ENCODE assay signal across 8 cellular contexts in genomic region chr7:6953138-6953792, GRCh38.
DNase-seq lines count a peak whose midpoint lies in the region; ATAC-seq, FAIRE-seq and TF ChIP-seq lines count a peak whose summit lies in the region.
"Not testable (repeated sequence)": the region's sequence is repeated elsewhere in the genome, so short reads cannot be mapped to it uniquely, and the experiment has no call there.

No MANE protein-coding gene starts in this region.

- in situ Hi-C loops in HepG2 (cut with HindIII; ENCODE audit: extremely low pct_ligation_motif_present, low pct_unique_long_range_greater_than_20kb) = not testable (repeated sequence)

- intact Hi-C loops in PC-3 (cut with micrococcal nuclease) = loop anchor here (5.0 kb wide), 1 partner anchor 149 kb away; no protein-coding TSS in a partner anchor
- intact Hi-C loops in body of pancreas (cut with DNase I); esophagus muscularis mucosa (cut with DNase I); HepG2 (cut with micrococcal nuclease; ENCODE audit: unreplicated experiment): not testable (repeated sequence)

- H4K12ac ChIP-seq in trophoblast cell (ENCODE audit: low read depth, low read length) = not testable (repeated sequence)

- H2BK120ac ChIP-seq in trophoblast cell (ENCODE audit: insufficient read depth, low read length, poor library complexity) = not testable (repeated sequence)

- not testable (repeated sequence) for H3K4me2 ChIP-seq in DOHH2 (ENCODE audit: low read length); HepG2 (ENCODE audit: low read depth, low read length); trophoblast cell (ENCODE audit: low read length)
- H3K4me2 ChIP-seq in PC-3 (ENCODE audit: low read length) = peak overlapping the region; percentile 35

- not testable (repeated sequence) for H2BK5ac ChIP-seq in trophoblast cell (ENCODE audit: low read depth, low read length, poor library complexity)

- ATAC-seq in PC-3, body of pancreas, HepG2: not testable (repeated sequence)

- DNase-seq in HFF-Myc (ENCODE audit: extremely low read depth, low read depth); esophagus muscularis mucosa (ENCODE audit: extremely low spot score); HepG2 (ENCODE audit: low spot score): not testable (repeated sequence)
- peak; percentile 2 for DNase-seq in PC-3
- DNase-seq in body of pancreas = peak in 1 of 4 donors; percentile 8
- peak; percentile 38 to 65 for DNase-seq in trophoblast cell

- H3K79me1 ChIP-seq in trophoblast cell (ENCODE audit: low read length) = not testable (repeated sequence)

- not testable (repeated sequence) for H3K23ac ChIP-seq in trophoblast cell (ENCODE audit: low read length)

- H3K4me1 ChIP-seq in DOHH2 (ENCODE audit: control insufficient read depth, low read length); PC-3 (ENCODE audit: insufficient read depth, low read length); body of pancreas; esophagus muscularis mucosa; HepG2 (ENCODE audit: insufficient read depth, low read length); trophoblast cell (ENCODE audit: control insufficient read depth in 1 of 2, insufficient read depth in 2 of 2, low read length in 2 of 2): not testable (repeated sequence)

- H3K36me3 ChIP-seq in DOHH2 (ENCODE audit: control insufficient read depth, low read length); PC-3 (ENCODE audit: low read depth, low read length); body of pancreas (replicated peaks in 1 of 2; ENCODE audit: insufficient read depth in 1 of 2, low read depth in 2 of 2); esophagus muscularis mucosa; HepG2 (replicated peaks in 1 of 2; ENCODE audit: control insufficient read depth in 1 of 2, insufficient read depth in 2 of 2, low read length in 2 of 2); trophoblast cell (ENCODE audit: control insufficient read depth in 1 of 2, insufficient read depth in 2 of 2, low read length in 2 of 2): not testable (repeated sequence)

- H3K18ac ChIP-seq in trophoblast cell (ENCODE audit: low read length) = not testable (repeated sequence)

- not testable (repeated sequence) for H3K4ac ChIP-seq in trophoblast cell (ENCODE audit: low read depth, low read length)

- not testable (repeated sequence) for H3K9ac ChIP-seq in PC-3 (ENCODE audit: low read length); HepG2 (ENCODE audit: insufficient read depth, low read depth, low read length); trophoblast cell (ENCODE audit: low read length)

- not testable (repeated sequence) for FAIRE-seq in HepG2 (lab: Jason Lieb, UNC)

- not testable (repeated sequence) for H3K4me3 ChIP-seq in DOHH2 (ENCODE audit: low read length); HFF-Myc (replicated peaks; ENCODE audit: low read depth, low read length); body of pancreas; esophagus muscularis mucosa; HepG2 (replicated peaks in 1 of 3; ENCODE audit: insufficient read depth in 1 of 3, low read depth in 2 of 3, low read length in 3 of 3); trophoblast cell (ENCODE audit: low read depth, low read length)
- H3K4me3 ChIP-seq in PC-3 (ENCODE audit: low read length) = peak overlapping the region; percentile 27

- TSS peak; percentile 65 for BruUV-seq in PC-3 (replicated peaks; lab: Mats Ljungman, UMichigan)
- not testable (repeated sequence) for BruUV-seq in HepG2 (replicated peaks; lab: Mats Ljungman, UMichigan)

- TF ChIP-seq RAD21 in HepG2 (CRISPR knock-in tag; IDR thresholded peaks at IDR 0.05) = not testable (repeated sequence)

- H3K9me2 ChIP-seq in DOHH2 (replicated peaks; ENCODE audit: control insufficient read depth, low read length); PC-3 (replicated peaks; ENCODE audit: low read length): not testable (repeated sequence)

- not testable (repeated sequence) for H3K9me3 ChIP-seq in DOHH2 (ENCODE audit: control insufficient read depth, insufficient read depth, low read length); PC-3 (ENCODE audit: low read length); body of pancreas; esophagus muscularis mucosa; HepG2 (ENCODE audit: low read length); trophoblast cell (ENCODE audit: insufficient read depth, low read depth, low read length)

- H3K79me2 ChIP-seq in DOHH2 (ENCODE audit: control insufficient read depth, low read length); PC-3 (ENCODE audit: low read length); HepG2 (ENCODE audit: insufficient read depth, low read length); trophoblast cell (ENCODE audit: control insufficient read depth, insufficient read depth, low read length, poor library complexity): not testable (repeated sequence)

- H2AFZ ChIP-seq in PC-3 (ENCODE audit: low read length) = 0 out of 2 replicates have a peak overlapping the region, but pooled peaks have one; percentile 7
- not testable (repeated sequence) for H2AFZ ChIP-seq in HepG2 (ENCODE audit: low read length); trophoblast cell (ENCODE audit: insufficient read depth, low read length, poor library complexity)

- TF ChIP-seq CTCF in 22Rv1 (IDR thresholded peaks at IDR 0.05) (peak; percentile 85), DOHH2 (IDR thresholded peaks at IDR 0.05; ENCODE audit: low read depth, low read length, poor library complexity, severe bottlenecking) (peak; percentile 43), HFF-Myc (IDR thresholded peaks at IDR 0.05; ENCODE audit: low read depth, low read length, missing control alignments) (peak; percentile 7), PC-3 (conservative IDR thresholded peaks at IDR 0.05; ENCODE audit: low read depth, low read length) (peak; percentile 29; the same call in 1 of the 2 replicates), body of pancreas (IDR thresholded peaks at IDR 0.05) (peak; percentile 32 to 55 (median 44)), esophagus muscularis mucosa (IDR thresholded peaks at IDR 0.05) (peak in 2 of 3 experiments; percentile 22 to 39), HepG2 (CRISPR knock-in tag; IDR thresholded peaks at IDR 0.05) (0 out of 2 replicates have a peak, but pooled peaks have one; percentile 19)

- not testable (repeated sequence) for H3K27ac ChIP-seq in 22Rv1; DOHH2 (ENCODE audit: low read depth, low read length); PC-3 (ENCODE audit: low read length); esophagus muscularis mucosa (replicated peaks in 1 of 4); HepG2 (ENCODE audit: extremely low read length, insufficient read depth, low read length); trophoblast cell (ENCODE audit: low read depth, low read length)
- H3K27ac ChIP-seq in body of pancreas = peak overlapping the region in 2 of 4 donors; percentile 70 to 82

- not testable (repeated sequence) for TF ChIP-seq EP300 in esophagus muscularis mucosa (IDR thresholded peaks at IDR 0.05); HepG2 (IDR thresholded peaks at IDR 0.05; ENCODE audit: low read depth in 2 of 2, low read length in 2 of 2); HepG2 (CRISPR knock-in tag; IDR thresholded peaks at IDR 0.05; ENCODE audit: borderline replicate concordance)

- not testable (repeated sequence) for H2BK12ac ChIP-seq in trophoblast cell (ENCODE audit: low read length)

- not testable (repeated sequence) for H4K91ac ChIP-seq in trophoblast cell (ENCODE audit: low read depth, low read length)

- not testable (repeated sequence) for H4K20me1 ChIP-seq in DOHH2 (ENCODE audit: control insufficient read depth, insufficient read depth, low read depth, low read length); PC-3 (ENCODE audit: low read length); HepG2 (ENCODE audit: insufficient read depth, low read length)

- not testable (repeated sequence) for H3K27me3 ChIP-seq in DOHH2 (ENCODE audit: control insufficient read depth, low read length); PC-3 (ENCODE audit: low read length); body of pancreas; esophagus muscularis mucosa; HepG2 (ENCODE audit: control insufficient read depth in 1 of 2, insufficient read depth in 2 of 2, low read length in 2 of 2); trophoblast cell (ENCODE audit: insufficient read depth, low read length)

- H3K14ac ChIP-seq in trophoblast cell (ENCODE audit: low read length) = not testable (repeated sequence)

- H3F3A ChIP-seq in DOHH2 (ENCODE audit: control insufficient read depth, insufficient read depth); PC-3 (ENCODE audit: low read length, unreplicated experiment): not testable (repeated sequence)

- POLR2A ChIA-PET in PC-3 (lab: Charles Lee; ENCODE audit: unreplicated experiment); HepG2 (lab: Yijun Ruan, JAX): not testable (repeated sequence)

- H4K8ac ChIP-seq in trophoblast cell (ENCODE audit: low read depth, low read length) = not testable (repeated sequence)

- CTCF ChIA-PET in PC-3 (lab: Charles Lee) = interaction anchor here (0.6 to 0.7 kb wide), 3 partner anchors 149 to 446 kb away, joined by 3 to 6 read pairs (median 3); no protein-coding TSS in a partner anchor
- CTCF ChIA-PET in HepG2 (lab: Yijun Ruan, JAX; ENCODE audit: low intra/inter-chr PET ratio, low total read pairs) = not testable (repeated sequence)

- 12 to 32% methylated on average over 14 to 16 of the region's 16 CpGs for WGBS in body of pancreas, 2 donors
- 51% methylated on average over 15 of the region's 16 CpGs for WGBS in esophagus muscularis mucosa
- 33% methylated on average over 15 of the region's 16 CpGs for WGBS in HepG2 (ENCODE audit: low lambda C conversion rate)
- no CpG with 5 or more reads among the region's 16 CpGs for WGBS in trophoblast cell (ENCODE audit: extremely low coverage, insufficient coverage, insufficient read length)

- H2AK5ac ChIP-seq in trophoblast cell (ENCODE audit: low read length) = not testable (repeated sequence)

- not testable (repeated sequence) for TF ChIP-seq POLR2A in body of pancreas (IDR thresholded peaks at IDR 0.05); esophagus muscularis mucosa (IDR thresholded peaks at IDR 0.05; ENCODE audit: low read depth); HepG2 (IDR thresholded peaks at IDR 0.05; ENCODE audit: insufficient read depth in 1 of 2, low read depth in 2 of 2, low read length in 2 of 2)

Comparison
In these comparisons a context has a peak if more than half of its experiments do, and no peak if none do; other contexts are left out.
1. CTCF ChIP-seq: peak in every context shown above with its lines; median percentile 85 in 22Rv1; 44 in body of pancreas; 43 in DOHH2; 30 in esophagus muscularis mucosa; 29 in PC-3; 19 in HepG2; 7 in HFF-Myc.